ENCODE assay signal across 1 cellular context in the genomic region with DNA sequence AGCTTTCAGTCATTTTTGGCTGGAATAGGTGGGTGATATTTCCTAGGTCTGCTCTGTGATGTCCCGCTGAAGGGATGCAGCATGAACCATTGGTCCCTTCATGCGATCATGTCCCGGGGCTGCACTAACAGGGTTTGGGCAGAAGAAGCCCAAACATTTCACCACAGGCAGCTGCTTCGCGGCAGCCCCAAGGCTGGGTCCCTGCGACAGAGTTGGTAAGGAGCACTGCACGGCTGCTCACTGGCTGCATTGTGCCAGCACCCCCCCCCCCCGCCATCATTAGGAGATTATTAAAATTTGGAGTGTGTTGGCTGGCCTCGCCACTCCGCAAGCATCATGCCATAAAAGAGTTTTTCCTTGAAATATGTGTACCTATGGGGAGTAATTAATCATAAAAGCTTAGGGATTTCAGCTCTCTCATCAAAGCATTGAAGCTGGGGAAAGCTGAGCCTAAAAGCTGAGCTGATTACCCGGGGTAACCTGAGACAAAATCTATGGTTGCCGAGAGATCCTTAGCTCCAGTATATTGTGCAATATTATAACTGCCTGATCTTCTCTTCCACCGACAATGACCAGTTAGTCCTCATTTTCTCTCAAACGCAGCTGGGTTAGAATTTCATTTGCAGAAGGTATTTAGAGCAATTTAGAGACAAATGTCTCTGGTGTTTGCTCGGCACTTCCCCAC.
A peak's percentile ranks its signal among the peaks of the same experiment; 100 is the strongest.
TF ChIP-seq lines count a peak whose summit lies in the region.

No MANE protein-coding gene starts in this region.

TF ChIP-seq in HepG2, 621 proteins besides CTCF, POLR2A, EP300 and RAD21:
- peak; percentile 58; the same call in 1 of the 2 replicates for TF ChIP-seq CEBPG (CRISPR knock-in tag; IDR thresholded peaks at IDR 0.05)
- no peak for TF ChIP-seq SNAI1 (CRISPR knock-in tag; IDR thresholded peaks at IDR 0.05; ENCODE audit: borderline replicate concordance)
- TF ChIP-seq, protein P1, sequence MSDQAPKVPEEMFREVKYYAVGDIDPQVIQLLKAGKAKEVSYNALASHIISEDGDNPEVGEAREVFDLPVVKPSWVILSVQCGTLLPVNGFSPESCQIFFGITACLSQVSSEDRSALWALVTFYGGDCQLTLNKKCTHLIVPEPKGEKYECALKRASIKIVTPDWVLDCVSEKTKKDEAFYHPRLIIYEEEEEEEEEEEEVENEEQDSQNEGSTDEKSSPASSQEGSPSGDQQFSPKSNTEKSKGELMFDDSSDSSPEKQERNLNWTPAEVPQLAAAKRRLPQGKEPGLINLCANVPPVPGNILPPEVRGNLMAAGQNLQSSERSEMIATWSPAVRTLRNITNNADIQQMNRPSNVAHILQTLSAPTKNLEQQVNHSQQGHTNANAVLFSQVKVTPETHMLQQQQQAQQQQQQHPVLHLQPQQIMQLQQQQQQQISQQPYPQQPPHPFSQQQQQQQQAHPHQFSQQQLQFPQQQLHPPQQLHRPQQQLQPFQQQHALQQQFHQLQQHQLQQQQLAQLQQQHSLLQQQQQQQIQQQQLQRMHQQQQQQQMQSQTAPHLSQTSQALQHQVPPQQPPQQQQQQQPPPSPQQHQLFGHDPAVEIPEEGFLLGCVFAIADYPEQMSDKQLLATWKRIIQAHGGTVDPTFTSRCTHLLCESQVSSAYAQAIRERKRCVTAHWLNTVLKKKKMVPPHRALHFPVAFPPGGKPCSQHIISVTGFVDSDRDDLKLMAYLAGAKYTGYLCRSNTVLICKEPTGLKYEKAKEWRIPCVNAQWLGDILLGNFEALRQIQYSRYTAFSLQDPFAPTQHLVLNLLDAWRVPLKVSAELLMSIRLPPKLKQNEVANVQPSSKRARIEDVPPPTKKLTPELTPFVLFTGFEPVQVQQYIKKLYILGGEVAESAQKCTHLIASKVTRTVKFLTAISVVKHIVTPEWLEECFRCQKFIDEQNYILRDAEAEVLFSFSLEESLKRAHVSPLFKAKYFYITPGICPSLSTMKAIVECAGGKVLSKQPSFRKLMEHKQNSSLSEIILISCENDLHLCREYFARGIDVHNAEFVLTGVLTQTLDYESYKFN (CRISPR knock-in tag; conservative IDR thresholded peaks at IDR 0.05): 0 out of 2 replicates have a peak, but pooled peaks have one; percentile 30
- TF ChIP-seq, protein P2, sequence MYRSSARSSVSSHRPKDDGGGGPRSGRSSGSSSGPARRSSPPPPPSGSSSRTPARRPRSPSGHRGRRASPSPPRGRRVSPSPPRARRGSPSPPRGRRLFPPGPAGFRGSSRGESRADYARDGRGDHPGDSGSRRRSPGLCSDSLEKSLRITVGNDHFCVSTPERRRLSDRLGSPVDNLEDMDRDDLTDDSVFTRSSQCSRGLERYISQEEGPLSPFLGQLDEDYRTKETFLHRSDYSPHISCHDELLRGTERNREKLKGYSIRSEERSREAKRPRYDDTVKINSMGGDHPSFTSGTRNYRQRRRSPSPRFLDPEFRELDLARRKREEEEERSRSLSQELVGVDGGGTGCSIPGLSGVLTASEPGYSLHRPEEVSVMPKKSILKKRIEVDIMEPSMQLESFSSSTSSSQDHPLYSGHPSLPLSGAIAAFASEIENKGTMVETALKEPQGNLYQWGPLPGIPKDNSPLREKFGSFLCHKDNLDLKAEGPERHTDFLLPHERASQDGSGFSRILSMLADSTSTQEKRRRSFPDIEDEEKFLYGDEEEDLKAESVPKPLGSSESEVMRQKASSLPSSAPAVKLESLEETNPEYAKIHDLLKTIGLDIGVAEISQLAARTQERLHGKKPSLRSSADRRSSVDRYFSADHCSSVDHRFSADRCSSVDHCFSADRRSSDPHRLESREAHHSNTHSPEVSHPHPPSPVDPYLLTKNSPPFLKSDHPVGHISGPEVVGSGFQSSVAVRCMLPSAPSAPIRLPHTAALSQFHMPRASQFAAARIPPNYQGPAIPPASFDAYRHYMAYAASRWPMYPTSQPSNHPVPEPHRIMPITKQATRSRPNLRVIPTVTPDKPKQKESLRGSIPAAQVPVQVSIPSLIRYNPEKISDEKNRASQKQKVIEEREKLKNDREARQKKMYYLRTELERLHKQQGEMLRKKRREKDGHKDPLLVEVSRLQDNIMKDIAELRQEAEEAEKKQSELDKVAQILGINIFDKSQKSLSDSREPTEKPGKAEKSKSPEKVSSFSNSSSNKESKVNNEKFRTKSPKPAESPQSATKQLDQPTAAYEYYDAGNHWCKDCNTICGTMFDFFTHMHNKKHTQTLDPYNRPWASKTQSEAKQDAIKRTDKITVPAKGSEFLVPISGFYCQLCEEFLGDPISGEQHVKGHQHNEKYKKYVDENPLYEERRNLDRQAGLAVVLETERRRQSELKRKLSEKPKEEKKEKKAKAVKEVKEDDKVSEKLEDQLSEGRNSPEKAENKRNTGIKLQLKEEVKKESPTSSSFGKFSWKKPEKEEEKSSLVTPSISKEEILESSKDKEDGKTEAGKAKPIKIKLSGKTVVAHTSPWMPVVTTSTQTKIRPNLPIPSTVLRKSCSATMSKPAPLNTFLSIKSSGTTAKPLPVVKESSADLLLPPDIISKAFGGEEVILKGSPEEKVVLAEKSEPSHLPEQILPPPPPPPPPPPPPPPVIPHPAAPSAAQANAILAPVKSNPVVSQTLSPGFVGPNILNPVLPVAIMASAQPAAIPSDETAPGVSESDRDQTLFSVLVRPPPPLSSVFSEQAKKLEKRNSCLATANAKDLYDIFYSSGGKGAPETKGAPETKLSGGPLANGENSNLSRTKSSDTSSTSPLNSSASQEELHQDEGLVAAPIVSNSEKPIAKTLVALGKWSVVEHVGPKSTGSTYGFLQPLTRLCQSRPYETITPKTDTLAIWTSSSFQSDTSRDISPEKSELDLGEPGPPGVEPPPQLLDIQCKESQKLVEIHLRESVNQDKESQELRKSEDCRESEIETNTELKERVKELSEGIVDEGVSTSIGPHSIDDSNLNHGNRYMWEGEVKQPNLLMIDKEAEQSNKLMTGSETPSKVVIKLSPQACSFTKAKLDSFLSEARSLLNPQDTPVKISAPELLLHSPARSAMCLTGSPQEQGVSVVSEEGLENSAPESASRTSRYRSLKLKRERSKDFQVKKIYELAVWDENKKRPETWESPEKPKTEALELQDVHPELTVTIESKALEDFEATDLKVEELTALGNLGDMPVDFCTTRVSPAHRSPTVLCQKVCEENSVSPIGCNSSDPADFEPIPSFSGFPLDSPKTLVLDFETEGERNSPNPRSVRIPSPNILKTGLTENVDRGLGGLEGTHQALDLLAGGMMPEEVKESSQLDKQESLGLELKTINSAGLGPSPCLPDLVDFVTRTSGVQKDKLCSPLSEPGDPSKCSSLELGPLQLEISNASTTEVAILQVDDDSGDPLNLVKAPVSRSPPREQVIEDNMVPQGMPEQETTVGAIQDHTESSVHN (CRISPR knock-in tag; IDR thresholded peaks at IDR 0.05): no peak
- no peak for TF ChIP-seq ZNF790 (CRISPR knock-in tag; IDR thresholded peaks at IDR 0.05; ENCODE audit: borderline replicate concordance)
- TF ChIP-seq MXI1 (IDR thresholded peaks at IDR 0.05; ENCODE audit: borderline replicate concordance, low read depth, low read length): no peak
- TF ChIP-seq CEBPB (IDR thresholded peaks at IDR 0.05; ENCODE audit: borderline replicate concordance, low read depth, low read length): peak; percentile 80
- TF ChIP-seq RXRB (CRISPR knock-in tag; IDR thresholded peaks at IDR 0.05; ENCODE audit: borderline replicate concordance): no peak
- TF ChIP-seq MED8 (CRISPR knock-in tag; IDR thresholded peaks at IDR 0.05; ENCODE audit: insufficient replicate concordance): no peak
